Comparison of ENCODE assay signal across 8 cellular contexts in the genomic region with DNA sequence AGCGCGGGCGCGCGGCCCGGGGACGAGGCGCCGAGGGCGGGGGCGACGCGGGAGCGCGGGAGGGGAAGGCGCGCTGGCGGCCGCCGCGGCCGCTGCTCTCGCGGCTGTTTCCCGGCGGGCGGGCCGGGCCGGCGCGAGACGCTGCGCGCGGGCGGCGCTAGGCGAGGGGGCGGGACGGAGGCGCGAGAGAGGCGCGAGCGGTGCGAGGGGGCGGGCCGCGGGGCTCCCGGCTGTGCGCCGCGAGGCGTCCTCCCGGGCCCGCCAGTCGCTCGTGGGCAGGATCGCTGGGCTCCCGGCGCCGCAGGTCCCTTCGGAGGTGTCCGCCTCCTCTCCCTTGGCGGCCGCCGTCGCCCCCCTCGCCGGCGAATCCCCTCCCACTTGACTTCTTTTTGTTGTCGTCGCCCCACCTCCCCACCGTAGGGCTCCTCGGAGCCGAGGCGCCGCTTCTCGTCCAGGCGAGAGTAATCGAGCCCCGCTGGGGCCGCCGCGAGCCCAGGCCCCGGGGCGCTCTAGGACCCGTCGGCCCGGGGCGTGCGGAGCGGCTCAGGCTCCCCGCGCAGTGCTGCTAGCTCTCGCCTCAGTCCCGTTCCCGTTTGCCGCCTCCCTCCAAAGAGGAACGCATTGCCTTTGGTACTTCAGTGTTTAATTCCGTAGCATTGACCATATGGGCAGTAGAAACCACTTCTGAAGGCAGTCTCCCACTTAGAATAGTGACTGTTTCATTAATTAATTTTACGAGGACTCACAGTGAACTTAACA. TPM values are rescaled to one million over a fixed set of nuclear protein-coding genes. Genes with fewer than 3 reads are reported as not detected.
DNase-seq lines count a peak whose midpoint lies in the region; ATAC-seq and TF ChIP-seq lines count a peak whose summit lies in the region.

RANBP9 (minus strand) TSS at position 110 of the 759 bp plus-strand sequence. CDS start 330 bp downstream, outside the sequence.

- H3K27me3 ChIP-seq in DOHH2 (ENCODE audit: control insufficient read depth, low read length): no peaks in the 10 kb centered on the region
- H3K27me3 ChIP-seq in Karpas-422 (ENCODE audit: low read length): no peaks in the 10 kb centered on the region

- intact Hi-C loops in natural killer cell (cut with micrococcal nuclease): loop anchor here (1.0 to 5.0 kb wide), 3 partner anchors 45 to 138 kb away; partner anchors contain the start of genes NOL7 and SIRT5

- peaks cover 19% of the 10 kb centered on the region for H3K36me3 ChIP-seq in DOHH2 (ENCODE audit: control insufficient read depth, low read length)
- H3K36me3 ChIP-seq in Karpas-422 (ENCODE audit: insufficient read depth, low read length): no peaks in the 10 kb centered on the region

- H3K4me2 ChIP-seq in DOHH2 (ENCODE audit: low read length): peak within 1 kb of the TSS; percentile 94
- H3K4me2 ChIP-seq in Karpas-422 (ENCODE audit: low read depth, low read length, poor library complexity, severe bottlenecking): peak within 1 kb of the TSS; percentile 98

- no peaks in the 10 kb centered on the region for H3K9me3 Mint-ChIP-seq in activated T-helper 17 cell treated with anti-CD3 and anti-CD28 coated beads, Interleukin-2, amount 50 U/mL, for 72 hours
- no peaks in the 10 kb centered on the region for H3K9me3 Mint-ChIP-seq in natural killer cell

- H3K36me3 Mint-ChIP-seq in activated T-helper 17 cell treated with anti-CD3 and anti-CD28 coated beads, Interleukin-2, amount 50 U/mL, for 72 hours (ENCODE audit: low read depth): peaks cover 38% of the 10 kb centered on the region
- no peaks in the 10 kb centered on the region for H3K36me3 Mint-ChIP-seq in natural killer cell

- peak within 1 kb of the TSS; percentile 95 for H2AFZ ChIP-seq in Karpas-422 (ENCODE audit: low read length)

- peak; percentile 71 for ATAC-seq in GM21825 (IDR thresholded peaks at IDR 0.05; ENCODE audit: unreplicated experiment)
- peak; percentile 73 for ATAC-seq in activated T-helper 17 cell treated with anti-CD3 and anti-CD28 coated beads, Interleukin-2, amount 50 U/mL, for 72 hours (replicated peaks)
- ATAC-seq in natural killer cell: peak; percentile 83 to 94 (median 85)

- H3K4me3 ChIP-seq in DOHH2 (ENCODE audit: low read length): peak within 1 kb of the TSS; percentile 88
- H3K4me3 ChIP-seq in Karpas-422 (ENCODE audit: low read length): peak within 1 kb of the TSS; percentile 94
- H3K4me3 ChIP-seq in fibroblast of mammary gland (ENCODE audit: control insufficient read depth, low read depth, low read length): peak within 1 kb of the TSS; percentile 86

- H3F3A ChIP-seq in DOHH2 (ENCODE audit: control insufficient read depth, insufficient read depth): peaks cover 14% of the 10 kb centered on the region

- H3K4me3 Mint-ChIP-seq in activated T-helper 17 cell treated with anti-CD3 and anti-CD28 coated beads, Interleukin-2, amount 50 U/mL, for 72 hours: peak within 1 kb of the TSS; percentile 95
- peak within 1 kb of the TSS; percentile 98 for H3K4me3 Mint-ChIP-seq in natural killer cell

- H4K20me1 ChIP-seq in DOHH2 (ENCODE audit: control insufficient read depth, insufficient read depth, low read depth, low read length) (peaks cover 7% of the 10 kb centered on the region), Karpas-422 (ENCODE audit: insufficient read depth, low read depth, low read length) (peaks cover 39% of the 10 kb centered on the region)

- H3K9ac ChIP-seq in Karpas-422 (ENCODE audit: low read length): peak within 1 kb of the TSS; percentile 81

- H3K27ac ChIP-seq in DOHH2 (ENCODE audit: low read depth, low read length) (peak within 1 kb of the TSS; percentile 87), Karpas-422 (ENCODE audit: low read length) (peak within 1 kb of the TSS; percentile 72)

- no peaks in the 10 kb centered on the region for H3K9me3 ChIP-seq in DOHH2 (ENCODE audit: control insufficient read depth, insufficient read depth, low read length)
- no peaks in the 10 kb centered on the region for H3K9me3 ChIP-seq in Karpas-422 (ENCODE audit: low read length)

- DNase-seq in Karpas-422 (peak; percentile 94), RPMI7951 (ENCODE audit: low read depth) (peak; percentile 85), fibroblast of mammary gland (ENCODE audit: low read depth) (peak; percentile 83), natural killer cell (peak; percentile 87)
- DNase-seq in stimulated activated naive CD4-positive, alpha-beta T cell treated with Interleukin-2 at 50 U/mL for 16 hours (lab: John Stamatoyannopoulos, UW): peak; percentile 86

- peaks cover 41% of the 10 kb centered on the region for H3K79me2 ChIP-seq in DOHH2 (ENCODE audit: control insufficient read depth, low read length)
- peaks cover 40% of the 10 kb centered on the region for H3K79me2 ChIP-seq in Karpas-422 (ENCODE audit: low read length)

- H3K27ac Mint-ChIP-seq in activated T-helper 17 cell treated with anti-CD3 and anti-CD28 coated beads, Interleukin-2, amount 50 U/mL, for 72 hours: peak within 1 kb of the TSS; percentile 98
- peak within 1 kb of the TSS; percentile 87 to 97 for H3K27ac Mint-ChIP-seq in natural killer cell

- H3K4me1 Mint-ChIP-seq in activated T-helper 17 cell treated with anti-CD3 and anti-CD28 coated beads, Interleukin-2, amount 50 U/mL, for 72 hours: peaks cover 26% of the 10 kb centered on the region
- peaks cover 46 to 47% of the 10 kb centered on the region in 2 donors for H3K4me1 Mint-ChIP-seq in natural killer cell

- H3K4me1 ChIP-seq in DOHH2 (ENCODE audit: control insufficient read depth, low read length): peaks cover 28% of the 10 kb centered on the region
- H3K4me1 ChIP-seq in Karpas-422 (ENCODE audit: low read length): peaks cover 33% of the 10 kb centered on the region

- no peak for TF ChIP-seq CTCF in DOHH2 (IDR thresholded peaks at IDR 0.05; ENCODE audit: low read depth, low read length, poor library complexity, severe bottlenecking)
- no peak for TF ChIP-seq CTCF in fibroblast of mammary gland (conservative IDR thresholded peaks at IDR 0.05; ENCODE audit: control insufficient read depth, insufficient read depth, low read depth, low read length)
- no peak for TF ChIP-seq CTCF in natural killer cell (IDR thresholded peaks at IDR 0.05)

- H3K27me3 Mint-ChIP-seq in activated T-helper 17 cell treated with anti-CD3 and anti-CD28 coated beads, Interleukin-2, amount 50 U/mL, for 72 hours: no peaks in the 10 kb centered on the region
- H3K27me3 Mint-ChIP-seq in natural killer cell (ENCODE audit: low read depth in 2 of 2): no peaks in the 10 kb centered on the region

- H3K9me2 ChIP-seq in DOHH2 (replicated peaks; ENCODE audit: control insufficient read depth, low read length): no peaks in the 10 kb centered on the region; the same call in 1 of the 2 replicates
- no peaks in the 10 kb centered on the region for H3K9me2 ChIP-seq in Karpas-422 (replicated peaks; ENCODE audit: insufficient read depth, low read length)

RNA-seq across cellular contexts. Expression of gene RANBP9, which starts in this region (rescaled TPM):
- total RNA-seq in Karpas-422 (2014; rRNA removed; shearing (Covaris generic); ENCODE audit: low replicate concordance): 14.9 and 17.5 TPM in 2 replicates
- 28.6 and 33.0 TPM in 2 replicates for total RNA-seq in RPMI7951 (2014; rRNA removed; shearing (Covaris generic))
- total RNA-seq in activated T-helper 17 cell treated with anti-CD3 and anti-CD28 coated beads, Interleukin-2, amount 50 U/mL, for 72 hours: 10 to 100 TPM; 57.3 to 68.2 TPM
- 10 to 100 TPM; 52.2 to 62.5 (median 57.6) TPM for total RNA-seq in natural killer cell

Comparison
In these comparisons a context has a peak if more than half of its experiments do, and no peak if none do; other contexts are left out.
1. Peak in every context shown above with its lines: DNase-seq, ATAC-seq, H3K4me3 ChIP-seq and H3K27ac ChIP-seq.